Comparison of ENCODE assay signal across 8 cellular contexts in genomic region chr18:54357082-54357659, GRCh38. TPM values are rescaled to one million over a fixed set of nuclear protein-coding genes. Genes with fewer than 3 reads are reported as not detected.
A peak's percentile ranks its signal among the peaks of the same experiment; 100 is the strongest.
DNase-seq lines count a peak whose midpoint lies in the region; ATAC-seq and TF ChIP-seq lines count a peak whose summit lies in the region.

No MANE protein-coding gene starts in this region.

- H3K4me1 ChIP-seq in mesodermal cell (ENCODE audit: control insufficient read depth, insufficient read depth, low read length, poor library complexity, severe bottlenecking) (peaks cover 5% of the 10 kb centered on the region), vagina (peaks cover 6% of the 10 kb centered on the region)

- H3K27me3 ChIP-seq in vagina = no peaks in the 10 kb centered on the region

- TF ChIP-seq CTCF in choroid plexus epithelial cell (conservative IDR thresholded peaks at IDR 0.05; ENCODE audit: low read depth, low read length) (no peak), vagina (IDR thresholded peaks at IDR 0.05) (no peak)

- peaks cover 18% of the 10 kb centered on the region for H3K36me3 ChIP-seq in mesodermal cell (ENCODE audit: control insufficient read depth, insufficient read depth, low read length)
- H3K36me3 ChIP-seq in vagina = no peaks in the 10 kb centered on the region

- ATAC-seq in GM18511 (IDR thresholded peaks at IDR 0.05; ENCODE audit: unreplicated experiment) (peak; percentile 65), left lobe of liver (no peak)

- 5 to 22% methylated on average over 3 to 5 of the region's 15 CpGs for WGBS in mesodermal cell (ENCODE audit: insufficient coverage in 2 of 2), 2 experiments

- DNase-seq in HCEC 1CT = peak; percentile 3
- DNase-seq in NCI-H526 treated with DMSO at 0.1 percent for 48 hours (lab: John Stamatoyannopoulos, UW) = peak; percentile 36
- DNase-seq in choroid plexus epithelial cell (ENCODE audit: low read depth) = peak; percentile 15
- DNase-seq in vagina (ENCODE audit: extremely low spot score in 2 of 2) = no peak
- DNase-seq in D341Med (ENCODE audit: low spot score) = no peak
- no peak for DNase-seq in left lobe of liver (ENCODE audit: low spot score)

- intact Hi-C loops in vagina (cut with DNase I) = no loop called here

- H3K4me3 ChIP-seq in choroid plexus epithelial cell (ENCODE audit: low read depth, low read length) = peak overlapping the region; percentile 68
- peak overlapping the region; percentile 88 for H3K4me3 ChIP-seq in mesodermal cell (ENCODE audit: extremely low read depth, insufficient read depth, low read length, poor library complexity, severe bottlenecking)
- peak overlapping the region; percentile 68 to 71 for H3K4me3 ChIP-seq in vagina

- TF ChIP-seq POLR2A in vagina (IDR thresholded peaks at IDR 0.05) = no peak

- H3K9me3 ChIP-seq in mesodermal cell (ENCODE audit: control insufficient read depth, low read length) = no peaks in the 10 kb centered on the region
- no peaks in the 10 kb centered on the region for H3K9me3 ChIP-seq in vagina

- H3K27ac ChIP-seq in mesodermal cell (ENCODE audit: low read depth, low read length, severe bottlenecking) (peak overlapping the region; percentile 90), vagina (peak overlapping the region; percentile 79)

RNA-seq across cellular contexts. Expression of gene STARD6, which starts 0.5 kb away (rescaled TPM):
- polyA plus RNA-seq in mesodermal cell (2013, experiment 1 of 2) = not detected
- not detected for polyA plus RNA-seq in mesodermal cell (2013, experiment 2 of 2)
- not detected for total RNA-seq in vagina
- not detected for total RNA-seq in left lobe of liver

RNA-seq across cellular contexts. Expression of gene C18orf54, which starts 0.5 kb away (rescaled TPM):
- polyA plus RNA-seq in mesodermal cell (2013, experiment 1 of 2) = 24.1 TPM
- polyA plus RNA-seq in mesodermal cell (2013, experiment 2 of 2) = 25.6 TPM
- total RNA-seq in vagina (1.7 TPM), left lobe of liver (0.35 TPM)

Comparison
In these comparisons a context has a peak if more than half of its experiments do, and no peak if none do; other contexts are left out.
1. DNase-seq: peak in HCEC 1CT (single experiment), NCI-H526 treated with DMSO at 0.1 percent for 48 hours (single experiment) and choroid plexus epithelial cell (single experiment); none in vagina (0 of 2), D341Med (single experiment) and left lobe of liver (single experiment).
2. Peak in every context shown above with its lines, with median percentiles within 50 percentile points of each other: H3K4me3 ChIP-seq.